8 cellular contexts compared by ENCODE assay signal in the genomic region with DNA sequence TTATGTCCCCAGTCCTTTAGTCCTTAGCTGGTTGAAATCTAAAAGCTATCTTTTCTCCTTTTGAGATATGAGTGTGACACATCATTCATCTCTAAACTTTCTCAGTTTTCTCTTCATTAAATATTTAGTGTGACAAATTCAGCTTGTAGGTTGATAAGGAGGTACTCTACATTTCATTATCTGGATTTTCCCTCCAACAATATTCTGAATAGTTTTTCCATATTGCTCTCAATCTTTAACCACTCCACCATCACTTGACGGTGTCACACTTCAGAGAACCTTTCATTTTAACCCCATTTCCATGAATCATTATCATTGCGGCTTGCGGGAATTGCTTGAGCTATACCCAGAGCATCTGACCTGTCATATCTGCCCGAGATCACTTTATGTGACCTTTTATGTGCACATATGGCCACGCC. TPM values are rescaled to one million over a fixed set of nuclear protein-coding genes. Genes with fewer than 3 reads are reported as not detected.
DNase-seq lines count a peak whose midpoint lies in the region; ATAC-seq and TF ChIP-seq lines count a peak whose summit lies in the region.

No MANE protein-coding gene starts in this region.

- peaks cover 31% of the 10 kb centered on the region for H3K4me1 ChIP-seq in PC-3 (ENCODE audit: insufficient read depth, low read length)
- peaks cover 15% of the 10 kb centered on the region for H3K4me1 ChIP-seq in lower lobe of right lung

- H3K79me2 ChIP-seq in PC-3 (ENCODE audit: low read length) = no peaks in the 10 kb centered on the region

- CTCF ChIA-PET in PC-3 (lab: Charles Lee) = interaction anchor here (1.0 kb wide), 1 partner anchor 181 kb away, joined by 4 read pairs; no protein-coding TSS in a partner anchor

- H3K27me3 ChIP-seq in PC-3 (ENCODE audit: low read length) (no peaks in the 10 kb centered on the region), lower lobe of right lung (ENCODE audit: low read depth) (no peaks in the 10 kb centered on the region)

- peak overlapping the region; percentile 50 for H3K9ac ChIP-seq in PC-3 (ENCODE audit: low read length)

- H3K27ac ChIP-seq in PC-3 (ENCODE audit: low read length) = peak overlapping the region; percentile 91
- H3K27ac ChIP-seq in lower lobe of right lung = peak overlapping the region; percentile 37

- peaks cover 6% of the 10 kb centered on the region for H3F3A ChIP-seq in PC-3 (ENCODE audit: low read length, unreplicated experiment)

- H3K4me1 Mint-ChIP-seq in glutamatergic neuron (ENCODE audit: low read depth, unreplicated experiment) = no peaks in the 10 kb centered on the region

- no peaks in the 10 kb centered on the region for H4K20me1 ChIP-seq in PC-3 (ENCODE audit: low read length)

- H3K36me3 Mint-ChIP-seq in glutamatergic neuron (ENCODE audit: unreplicated experiment) = no peaks in the 10 kb centered on the region

- no peaks in the 10 kb centered on the region for H3K27me3 Mint-ChIP-seq in glutamatergic neuron (ENCODE audit: unreplicated experiment)

- H2AFZ ChIP-seq in PC-3 (ENCODE audit: low read length) = no peak overlapping the region

- TF ChIP-seq CTCF in PC-3 (conservative IDR thresholded peaks at IDR 0.05; ENCODE audit: low read depth, low read length) (no peak), lower lobe of right lung (IDR thresholded peaks at IDR 0.05) (no peak), glutamatergic neuron (IDR thresholded peaks at IDR 0.05; ENCODE audit: partially characterized antibody, unreplicated experiment) (no peak)

- peaks cover 3% of the 10 kb centered on the region for H3K9me3 Mint-ChIP-seq in glutamatergic neuron (ENCODE audit: unreplicated experiment)

- no TSS peak for BruUV-seq in PC-3 (replicated peaks; lab: Mats Ljungman, UMichigan)

- intact Hi-C loops in PC-3 (cut with micrococcal nuclease) = loop anchor here (5.0 kb wide), 1 partner anchor 83 kb away; no protein-coding TSS in a partner anchor
- intact Hi-C loops in lower lobe of right lung (cut with DNase I) = no loop called here

- H3K36me3 ChIP-seq in PC-3 (ENCODE audit: low read depth, low read length) (no peaks in the 10 kb centered on the region), lower lobe of right lung (no peaks in the 10 kb centered on the region)

- peak; percentile 62 for ATAC-seq in GM18498 (IDR thresholded peaks at IDR 0.05; ENCODE audit: unreplicated experiment)
- peak; percentile 66 for ATAC-seq in HG02588 (IDR thresholded peaks at IDR 0.05; ENCODE audit: unreplicated experiment)
- no peak for ATAC-seq in PC-3
- no peak for ATAC-seq in lower lobe of right lung

- H3K4me3 Mint-ChIP-seq in glutamatergic neuron (ENCODE audit: unreplicated experiment) = no peak overlapping the region

- H3K9me3 ChIP-seq in PC-3 (ENCODE audit: low read length) (no peaks in the 10 kb centered on the region), lower lobe of right lung (no peaks in the 10 kb centered on the region)

- DNase-seq in PC-3 (no peak), lower lobe of right lung (no peak), GM19240 (ENCODE audit: insufficient read length, low spot score) (no peak), HuH-7 (ENCODE audit: low spot score) (no peak), glutamatergic neuron (no peak), UCSD-AML1 (lab: John Stamatoyannopoulos, UW; ENCODE audit: unreplicated experiment) (no peak)

- no peaks in the 10 kb centered on the region for H3K9me2 ChIP-seq in PC-3 (replicated peaks; ENCODE audit: low read length)

- H3K4me3 ChIP-seq in PC-3 (ENCODE audit: low read length) (peak overlapping the region; percentile 19; the same call in 1 of the 2 replicates), lower lobe of right lung (no peak overlapping the region)

- POLR2A ChIA-PET in PC-3 (lab: Charles Lee; ENCODE audit: unreplicated experiment) = interaction anchor here (0.7 kb wide), 1 partner anchor 1254 kb away, joined by 4 read pairs; no protein-coding TSS in a partner anchor

- no peak overlapping the region for H3K27ac Mint-ChIP-seq in glutamatergic neuron (ENCODE audit: unreplicated experiment)

- H3K4me2 ChIP-seq in PC-3 (ENCODE audit: low read length) = peak overlapping the region; percentile 67

RNA-seq across cellular contexts. Expression of gene ATP8B4, which starts 16.1 kb away (rescaled TPM):
- total RNA-seq in PC-3 (2014; rRNA removed) = not detected in 2 replicates
- 9.0 TPM for total RNA-seq in lower lobe of right lung
- total RNA-seq in glutamatergic neuron (ENCODE audit: unreplicated experiment) = not detected

RNA-seq across cellular contexts. Expression of gene SLC27A2, which starts 46.9 kb away (rescaled TPM):
- 5.8 and 8.1 TPM in 2 replicates for total RNA-seq in PC-3 (2014; rRNA removed)
- 2.9 TPM for total RNA-seq in lower lobe of right lung
- not detected for total RNA-seq in glutamatergic neuron (ENCODE audit: unreplicated experiment)

Comparison
In these comparisons a context has a peak if more than half of its experiments do, and no peak if none do; other contexts are left out.
1. ATAC-seq: peak in GM18498 (single experiment) and HG02588 (single experiment); none in PC-3 (single experiment) and lower lobe of right lung (0 of 2).